Comparison of ENCODE assay signal across 11 cellular contexts in genomic region chr1:98323396-98323795, GRCh38.
DNase-seq lines count a peak whose midpoint lies in the region; ATAC-seq and TF ChIP-seq lines count a peak whose summit lies in the region.
"Had no signal": no experiment of that assay in that cellular context is flagged by ENCODE, and none has a peak within 500 bp of the region (broad histone marks: within the 10 kb centered on the region; RNA-seq: fewer than 3 reads in every experiment).

No MANE protein-coding gene starts in this region.

- intact Hi-C loops in uterus (cut with DNase I; ENCODE audit: low total_unique reads), result no loop called here

- peaks cover 0 to 25% (median 0%) of the 10 kb centered on the region in 3 donors for H3K4me1 ChIP-seq in gastroesophageal sphincter
- H3K4me1 ChIP-seq in subcutaneous abdominal adipose tissue (ENCODE audit: control insufficient read depth in 5 of 5, insufficient read depth in 5 of 5, low read length in 5 of 5), result peaks cover 0 to 23% (median 17%) of the 10 kb centered on the region in 5 donors
- no peaks in the 10 kb centered on the region for H3K4me1 ChIP-seq in uterus

- TF ChIP-seq CTCF in gastroesophageal sphincter (IDR thresholded peaks at IDR 0.05) (no peak), uterus (IDR thresholded peaks at IDR 0.05) (no peak)

- no peaks in the 10 kb centered on the region for H3K27me3 ChIP-seq in gastroesophageal sphincter
- no peaks in the 10 kb centered on the region for H3K27me3 ChIP-seq in subcutaneous abdominal adipose tissue (ENCODE audit: control insufficient read depth in 5 of 5, insufficient read depth in 4 of 5, low read length in 5 of 5)
- H3K27me3 ChIP-seq in uterus, result no peaks in the 10 kb centered on the region

- no peaks in the 10 kb centered on the region for H3K9me3 Mint-ChIP-seq in T-helper 1 cell treated with Interleukin-12 subunit alpha and Interleukin-12 subunit beta and Interleukin-4 antibody, amounts not matched to agents 30 μg/mL and 1 μg/mL, for 36 hours
- H3K9me3 Mint-ChIP-seq: activated CD4-positive, alpha-beta T cell treated with anti-CD3 and anti-CD28 coated beads, Interleukin-2, amount 10 ng/mL, durations not matched to agents 7 days and 5 days had no signal

- in situ Hi-C loops in SK-MEL-5 (cut with HindIII; ENCODE audit: low pct_unique_long_range_greater_than_20kb, low sequenced_read_pairs), result no loop called here

- H3K36me3 ChIP-seq in gastroesophageal sphincter (no peaks in the 10 kb centered on the region), subcutaneous abdominal adipose tissue (ENCODE audit: control insufficient read depth in 5 of 5, insufficient read depth in 5 of 5, low read length in 5 of 5) (no peaks in the 10 kb centered on the region), uterus (no peaks in the 10 kb centered on the region)

- no peaks in the 10 kb centered on the region for H3K9me3 ChIP-seq in gastroesophageal sphincter
- H3K9me3 ChIP-seq in subcutaneous abdominal adipose tissue (ENCODE audit: control insufficient read depth in 5 of 5, low read length in 5 of 5), result no peaks in the 10 kb centered on the region
- H3K9me3 ChIP-seq in uterus, result no peaks in the 10 kb centered on the region

- peak overlapping the region in 1 of 4 donors; percentile 1 for H3K27ac ChIP-seq in gastroesophageal sphincter
- peak overlapping the region; percentile 21 for H3K27ac ChIP-seq in subcutaneous abdominal adipose tissue (ENCODE audit: low read depth, low read length)
- H3K27ac ChIP-seq in uterus, result no peak overlapping the region

- H3K4me3 ChIP-seq in gastroesophageal sphincter (no peak overlapping the region), subcutaneous abdominal adipose tissue (ENCODE audit: low read depth in 1 of 5, low read length in 5 of 5) (no peak overlapping the region), uterus (no peak overlapping the region)

- H3K27me3 Mint-ChIP-seq in T-helper 1 cell treated with Interleukin-12 subunit alpha and Interleukin-12 subunit beta and Interleukin-4 antibody, amounts not matched to agents 30 μg/mL and 1 μg/mL, for 36 hours (ENCODE audit: low read depth), result peaks cover 7% of the 10 kb centered on the region
- H3K27me3 Mint-ChIP-seq: IgD-negative memory B cell had no signal

- TF ChIP-seq POLR2A in gastroesophageal sphincter (IDR thresholded peaks at IDR 0.05) (no peak), uterus (IDR thresholded peaks at IDR 0.05) (no peak)

- DNase-seq in T-helper 1 cell (no peak), SK-MEL-5 (ENCODE audit: low read depth, low spot score) (peak; percentile 10), uterus (no peak), left lobe of liver (ENCODE audit: low spot score) (no peak), NCI-H345 treated with DMSO at 0.1 percent for 48 hours (lab: John Stamatoyannopoulos, UW; ENCODE audit: unreplicated experiment) (no peak)
- DNase-seq: 8988T had no signal

- no peak overlapping the region for H3K27ac Mint-ChIP-seq in T-helper 1 cell treated with Interleukin-12 subunit alpha and Interleukin-12 subunit beta and Interleukin-4 antibody, amounts not matched to agents 30 μg/mL and 1 μg/mL, for 36 hours
- H3K27ac Mint-ChIP-seq: IgD-negative memory B cell had no signal

- peak overlapping the region; percentile 1 for H3K4me3 Mint-ChIP-seq in T-helper 1 cell treated with Interleukin-12 subunit alpha and Interleukin-12 subunit beta and Interleukin-4 antibody, amounts not matched to agents 30 μg/mL and 1 μg/mL, for 36 hours
- H3K4me3 Mint-ChIP-seq: activated CD4-positive, alpha-beta T cell treated with anti-CD3 and anti-CD28 coated beads, Interleukin-2, amount 10 ng/mL, durations not matched to agents 7 days and 5 days; IgD-negative memory B cell had no signal

- H3K9ac ChIP-seq in subcutaneous abdominal adipose tissue (ENCODE audit: low read length in 5 of 5), result no peak overlapping the region

- peaks cover 23% of the 10 kb centered on the region for H3K4me1 Mint-ChIP-seq in T-helper 1 cell treated with Interleukin-12 subunit alpha and Interleukin-12 subunit beta and Interleukin-4 antibody, amounts not matched to agents 30 μg/mL and 1 μg/mL, for 36 hours (ENCODE audit: low read depth)
- H3K4me1 Mint-ChIP-seq: IgD-negative memory B cell had no signal

- TF ChIP-seq EP300 in gastroesophageal sphincter (IDR thresholded peaks at IDR 0.05), result no peak

- ATAC-seq in gastroesophageal sphincter, result peak; percentile 67
- no peak for ATAC-seq in left lobe of liver

- H3K36me3 Mint-ChIP-seq in T-helper 1 cell treated with Interleukin-12 subunit alpha and Interleukin-12 subunit beta and Interleukin-4 antibody, amounts not matched to agents 30 μg/mL and 1 μg/mL, for 36 hours (ENCODE audit: low read depth), result no peaks in the 10 kb centered on the region
- H3K36me3 Mint-ChIP-seq: IgD-negative memory B cell had no signal
